8 cellular contexts compared by ENCODE assay signal in the genomic region with DNA sequence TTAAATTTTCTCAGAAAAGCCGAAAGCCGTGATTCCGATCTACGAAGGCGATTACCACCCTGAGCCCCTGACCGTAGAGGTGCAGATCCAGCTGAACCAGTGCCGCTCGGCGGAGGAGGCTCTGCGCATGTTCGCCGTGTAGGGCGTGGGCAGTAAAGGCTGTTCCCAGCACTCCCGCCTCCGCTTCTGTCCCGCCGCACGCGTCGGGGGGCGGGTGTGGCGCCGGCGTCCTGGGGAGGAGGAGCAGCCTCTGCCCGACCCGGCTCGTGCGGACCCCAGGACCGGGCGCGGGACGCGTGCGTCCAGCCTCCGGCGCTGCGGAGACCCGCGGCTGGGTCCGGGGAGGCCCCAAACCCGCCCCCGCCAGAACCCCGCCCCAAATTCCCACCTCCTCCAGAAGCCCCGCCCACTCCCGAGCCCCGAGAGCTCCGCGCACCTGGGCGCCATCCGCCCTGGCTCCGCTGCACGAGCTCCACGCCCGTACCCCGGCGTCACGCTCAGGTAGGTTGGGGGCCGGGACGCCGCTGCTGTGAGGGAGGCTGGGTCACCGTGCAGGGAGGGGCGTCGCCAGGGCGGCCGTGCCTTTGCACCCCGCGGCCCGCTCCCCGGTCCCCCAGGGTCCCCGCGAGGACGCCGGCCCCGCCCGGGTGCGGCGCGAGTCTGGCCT. TPM values are rescaled to one million over a fixed set of nuclear protein-coding genes. Genes with fewer than 3 reads are reported as not detected.
DNase-seq lines count a peak whose midpoint lies in the region; ATAC-seq and TF ChIP-seq lines count a peak whose summit lies in the region.

A gene (plus strand): TSS at position 409 of the 667 bp plus-strand sequence. CDS start 910 bp downstream, outside the sequence.

- H3K36me3 ChIP-seq in A673 (ENCODE audit: insufficient read depth, low read length, poor library complexity, severe bottlenecking) (peaks cover 8% of the 10 kb centered on the region), GM23338 (ENCODE audit: insufficient read depth) (peaks cover 11% of the 10 kb centered on the region; the same call in 1 of the 2 replicates), fibroblast of lung (ENCODE audit: control insufficient read depth, insufficient read depth, low read length) (peaks cover 5% of the 10 kb centered on the region), neural progenitor cell (no peaks in the 10 kb centered on the region), suprapubic skin (peaks cover 16% of the 10 kb centered on the region)

- H3K9me3 ChIP-seq in A673 (ENCODE audit: low read depth, low read length, poor library complexity, severe bottlenecking) (no peaks in the 10 kb centered on the region), fibroblast of lung (ENCODE audit: control insufficient read depth, insufficient read depth, low read depth, low read length) (no peaks in the 10 kb centered on the region), neural progenitor cell (ENCODE audit: low read depth) (no peaks in the 10 kb centered on the region), suprapubic skin (no peaks in the 10 kb centered on the region)

- POLR2A ChIA-PET in A673 (lab: Charles Lee; ENCODE audit: low non-redundant PET): no interaction called here

- H3K36me3 Mint-ChIP-seq in GM23338 (ENCODE audit: low read depth) (peaks cover 14% of the 10 kb centered on the region), neural progenitor cell (peaks cover 9% of the 10 kb centered on the region)
- peaks cover 9% of the 10 kb centered on the region for H3K36me3 Mint-ChIP-seq in activated T-cell treated with anti-CD3 and anti-CD28 coated beads, Interleukin-2, amount 50 U/mL, for 4 hours (ENCODE audit: insufficient read depth)

- H3K4me2 ChIP-seq in GM23338 (peak within 1 kb of the TSS; percentile 88), fibroblast of lung (ENCODE audit: extremely low read depth, insufficient read depth, low read length) (peak within 1 kb of the TSS; percentile 88), neural progenitor cell (peak within 1 kb of the TSS; percentile 79)

- H3K4me1 Mint-ChIP-seq in GM23338: peaks cover 19% of the 10 kb centered on the region
- peaks cover 9% of the 10 kb centered on the region for H3K4me1 Mint-ChIP-seq in activated T-cell treated with anti-CD3 and anti-CD28 coated beads, Interleukin-2, amount 50 U/mL, for 4 hours (ENCODE audit: low read depth)
- H3K4me1 Mint-ChIP-seq in neural progenitor cell: peaks cover 13% of the 10 kb centered on the region

- H3K79me2 ChIP-seq in GM23338 (replicated peaks; ENCODE audit: insufficient read depth) (no peaks in the 10 kb centered on the region), fibroblast of lung (ENCODE audit: control insufficient read depth, insufficient read depth, low read length) (no peaks in the 10 kb centered on the region), neural progenitor cell (ENCODE audit: low read depth) (no peaks in the 10 kb centered on the region)

- no peaks in the 10 kb centered on the region for H3K9me2 ChIP-seq in GM23338 (ENCODE audit: insufficient read depth)

- WGBS in suprapubic skin: 1% methylated on average over 17 of the region's 78 CpGs

- H4K20me1 ChIP-seq in GM23338 (replicated peaks; ENCODE audit: insufficient read depth) (peaks cover 27% of the 10 kb centered on the region), fibroblast of lung (ENCODE audit: control insufficient read depth, extremely low read depth, insufficient read depth, low read length) (no peaks in the 10 kb centered on the region), neural progenitor cell (ENCODE audit: low read depth) (peaks cover 41% of the 10 kb centered on the region)

- H3F3A ChIP-seq in GM23338 (replicated peaks; ENCODE audit: low read depth): peaks cover 20% of the 10 kb centered on the region
- peaks cover 42% of the 10 kb centered on the region for H3F3A ChIP-seq in neural progenitor cell (ENCODE audit: low read depth)

- H3K27ac ChIP-seq in A673 (ENCODE audit: low read depth, low read length, poor library complexity, severe bottlenecking) (no peak within 1 kb of the TSS), GM23338 (ENCODE audit: low read depth) (no peak within 1 kb of the TSS), fibroblast of lung (ENCODE audit: insufficient read depth, low read length) (no peak within 1 kb of the TSS), neural progenitor cell (no peak within 1 kb of the TSS), suprapubic skin (no peak within 1 kb of the TSS)

- no peak for TF ChIP-seq EP300 in suprapubic skin (IDR thresholded peaks at IDR 0.05)

- intact Hi-C loops in A673 (cut with micrococcal nuclease; ENCODE audit: unreplicated experiment): no loop called here

- TF ChIP-seq POLR2A in suprapubic skin (IDR thresholded peaks at IDR 0.05): no peak

- H3K27ac Mint-ChIP-seq in GM23338: no peak within 1 kb of the TSS
- no peak within 1 kb of the TSS for H3K27ac Mint-ChIP-seq in neural progenitor cell

- DNase-seq in A673 (ENCODE audit: low spot score) (peak; percentile 75), GM23338 (ENCODE audit: low spot score) (peak; percentile 85), NCI-H748 treated with DMSO at 0.1 percent for 48 hours (lab: John Stamatoyannopoulos, UW) (peak; percentile 57), fibroblast of lung (ENCODE audit: low read depth in 2 of 2) (peak; percentile 42 to 47), neural progenitor cell (ENCODE audit: low spot score) (peak; percentile 79), suprapubic skin (ENCODE audit: low spot score in 2 of 2) (peak in 1 of 2 donors; percentile 83)
- DNase-seq in activated T-cell treated with anti-CD3 and anti-CD28 coated beads, Interleukin-2, amount 50 U/mL, for 4 hours: peak; percentile 74

- ATAC-seq in GM23338 (peak; percentile 67), GM21529 (IDR thresholded peaks at IDR 0.05; ENCODE audit: unreplicated experiment) (no peak)
- peak; percentile 74 to 75 for ATAC-seq in activated T-cell treated with anti-CD3 and anti-CD28 coated beads, Interleukin-2, amount 50 U/mL, for 4 hours

- BruUV-seq in A673 (replicated peaks; lab: Mats Ljungman, UMichigan): no TSS peak

- TF ChIP-seq CTCF in A673 (conservative IDR thresholded peaks at IDR 0.05; ENCODE audit: low read depth, low read length): no peak
- no peak for TF ChIP-seq CTCF in GM23338 (conservative IDR thresholded peaks at IDR 0.05; ENCODE audit: low read depth in 2 of 2)
- TF ChIP-seq CTCF in fibroblast of lung (conservative IDR thresholded peaks at IDR 0.05 in 1 of 2, IDR thresholded peaks at IDR 0.05 in 1 of 2; ENCODE audit: low read depth in 1 of 2, low read length in 2 of 2): no peak
- TF ChIP-seq CTCF in neural progenitor cell (IDR thresholded peaks at IDR 0.05): no peak
- no peak for TF ChIP-seq CTCF in suprapubic skin (IDR thresholded peaks at IDR 0.05)

- peaks cover 14% of the 10 kb centered on the region for H3K4me1 ChIP-seq in A673 (ENCODE audit: insufficient read depth, low read length, poor library complexity, severe bottlenecking)
- peaks cover 11% of the 10 kb centered on the region; the same call in 1 of the 2 replicates for H3K4me1 ChIP-seq in GM23338 (ENCODE audit: insufficient read depth)
- no peaks in the 10 kb centered on the region for H3K4me1 ChIP-seq in fibroblast of lung (ENCODE audit: control insufficient read depth, extremely low read depth, insufficient read depth, low read length)
- peaks cover 3% of the 10 kb centered on the region for H3K4me1 ChIP-seq in neural progenitor cell
- peaks cover 25% of the 10 kb centered on the region for H3K4me1 ChIP-seq in suprapubic skin

- CTCF ChIA-PET in A673 (lab: Charles Lee): interaction anchor here (0.6 kb wide), 1 partner anchor 16 kb away, joined by 4 read pairs; no protein-coding TSS in a partner anchor

- H3K9me3 Mint-ChIP-seq in GM23338: no peaks in the 10 kb centered on the region
- H3K9me3 Mint-ChIP-seq in activated T-cell treated with anti-CD3 and anti-CD28 coated beads, Interleukin-2, amount 50 U/mL, for 4 hours: no peaks in the 10 kb centered on the region
- H3K9me3 Mint-ChIP-seq in neural progenitor cell: no peaks in the 10 kb centered on the region

- H2AFZ ChIP-seq in GM23338 (peak within 1 kb of the TSS; percentile 98), fibroblast of lung (ENCODE audit: low read length) (peak within 1 kb of the TSS; percentile 51), neural progenitor cell (replicated peaks) (peak within 1 kb of the TSS; percentile 78)

- H3K4me3 ChIP-seq in A673 (ENCODE audit: low read depth, low read length, poor library complexity, severe bottlenecking): peak within 1 kb of the TSS; percentile 48
- peak within 1 kb of the TSS; percentile 67 for H3K4me3 ChIP-seq in GM23338
- peak within 1 kb of the TSS; percentile 14 to 61 (median 48) for H3K4me3 ChIP-seq in fibroblast of lung (replicated peaks in 1 of 4; ENCODE audit: control extremely low read depth in 1 of 4, insufficient read depth in 1 of 4, low read depth in 3 of 4, low read length in 4 of 4)
- peak within 1 kb of the TSS; percentile 50 for H3K4me3 ChIP-seq in neural progenitor cell
- peak within 1 kb of the TSS; percentile 63 for H3K4me3 ChIP-seq in suprapubic skin

- peak within 1 kb of the TSS; percentile 81 for H3K4me3 Mint-ChIP-seq in GM23338
- H3K4me3 Mint-ChIP-seq in activated T-cell treated with anti-CD3 and anti-CD28 coated beads, Interleukin-2, amount 50 U/mL, for 4 hours: peak within 1 kb of the TSS; percentile 71
- peak within 1 kb of the TSS; percentile 84 for H3K4me3 Mint-ChIP-seq in neural progenitor cell

- H3K9ac ChIP-seq in fibroblast of lung (ENCODE audit: insufficient read depth, low read length) (peak within 1 kb of the TSS; percentile 7), neural progenitor cell (no peak within 1 kb of the TSS)

- H3K27me3 Mint-ChIP-seq in GM23338 (ENCODE audit: insufficient read depth, low read depth, poor library complexity) (peaks cover 43% of the 10 kb centered on the region), neural progenitor cell (ENCODE audit: insufficient read depth, low read depth) (peaks cover 43% of the 10 kb centered on the region)
- peaks cover 17% of the 10 kb centered on the region for H3K27me3 Mint-ChIP-seq in activated T-cell treated with anti-CD3 and anti-CD28 coated beads, Interleukin-2, amount 50 U/mL, for 4 hours (ENCODE audit: low read depth)

- H3K27me3 ChIP-seq in A673 (replicated peaks; ENCODE audit: insufficient read depth, low read depth, low read length, poor library complexity): peaks cover 15% of the 10 kb centered on the region
- H3K27me3 ChIP-seq in GM23338 (ENCODE audit: insufficient read depth): peaks cover 47% of the 10 kb centered on the region
- H3K27me3 ChIP-seq in fibroblast of lung (ENCODE audit: control insufficient read depth, insufficient read depth, low read length): peaks cover 12% of the 10 kb centered on the region
- H3K27me3 ChIP-seq in neural progenitor cell: peaks cover 54% of the 10 kb centered on the region
- H3K27me3 ChIP-seq in suprapubic skin: peaks cover 31% of the 10 kb centered on the region

RNA-seq across cellular contexts. Expression of the gene that starts here (rescaled TPM):
- total RNA-seq in A673 (2021) (0.15 and 0.22 TPM in 2 replicates), fibroblast of lung (under 0.01 and 0.33 TPM in 2 replicates), neural progenitor cell (ENCODE audit: low replicate concordance) (0.30 and 0.53 TPM in 2 replicates), suprapubic skin (10 to 100 TPM in 1 of 4 donors, 1 to 10 TPM in 3; 3.3 to 12.9 (median 5.6) TPM)
- 0.80 and 0.89 TPM in 2 replicates for total RNA-seq in GM23338 (2014; rRNA removed; shearing (Covaris generic))
- polyA plus RNA-seq in GM23338 (2016; fragmentation: Nextera tagmentation; extraction: Ambion mirVana) (1.8 and 2.4 TPM in 2 replicates), fibroblast of lung (0.12 and 0.14 TPM in 2 replicates)
- under 1 TPM; 0.16 to 0.43 (median 0.19) TPM for total RNA-seq in activated T-cell treated with anti-CD3 and anti-CD28 coated beads, Interleukin-2, amount 50 U/mL, for 4 hours
- polyA plus RNA-seq in fibroblast of lung (2012): 0.38 and 0.43 TPM in 2 replicates
- 0.24 and 1.1 TPM in 2 replicates for polyA minus RNA-seq in fibroblast of lung (ENCODE audit: low replicate concordance)

Comparison
In these comparisons a context has a peak if more than half of its experiments do, and no peak if none do; other contexts are left out.
1. Peak in DNase-seq and H3K4me3 ChIP-seq in A673; RNA of the gene not detected or under 1 TPM.
2. Peak in DNase-seq and ATAC-seq in activated T-cell treated with anti-CD3 and anti-CD28 coated beads, Interleukin-2, amount 50 U/mL, for 4 hours; RNA of the gene not detected or under 1 TPM.
3. Peak in DNase-seq, H3K4me3 ChIP-seq and H3K4me2 ChIP-seq in neural progenitor cell; RNA of the gene not detected or under 1 TPM.